Comparison of ENCODE assay signal across 1 cellular context in the genomic region with DNA sequence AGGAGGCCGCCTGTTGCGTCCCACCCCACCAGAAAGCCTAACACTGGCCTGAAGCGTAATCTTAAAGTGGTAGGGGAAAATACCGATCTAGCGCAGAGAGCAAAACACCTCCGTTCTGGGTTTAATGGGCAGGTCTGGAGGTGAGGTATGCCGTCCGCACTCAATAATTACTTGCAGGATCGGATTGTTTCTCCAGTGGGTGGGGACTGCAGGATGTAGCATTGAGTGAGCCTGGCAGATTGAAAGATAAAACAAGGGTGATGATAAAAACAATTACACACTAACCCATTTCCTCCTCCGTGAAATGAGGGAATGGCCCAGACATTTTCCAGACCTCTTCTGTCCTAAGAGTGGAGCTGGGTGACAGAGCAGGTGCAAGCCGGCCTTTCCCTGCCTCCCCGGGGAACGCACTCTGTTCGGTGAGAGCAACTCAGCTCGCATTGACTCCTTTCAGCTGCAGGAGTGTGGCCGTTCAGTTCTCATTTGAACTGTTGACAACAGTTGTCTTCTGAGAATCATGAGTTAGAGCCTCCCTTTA.
A peak's percentile ranks its signal among the peaks of the same experiment; 100 is the strongest.
TF ChIP-seq lines count a peak whose summit lies in the region.

No MANE protein-coding gene starts in this region.

TF ChIP-seq in SK-N-SH, 30 proteins besides CTCF, POLR2A, EP300 and RAD21 (continued from another document):
- no peak for TF ChIP-seq USF2 (IDR thresholded peaks at IDR 0.05; ENCODE audit: borderline replicate concordance, low read depth, low read length)
- no peak for TF ChIP-seq ELF1 (IDR thresholded peaks at IDR 0.05)
- no peak for TF ChIP-seq RFX5 (IDR thresholded peaks at IDR 0.05; ENCODE audit: low read length)
- no peak for TF ChIP-seq PBX3 (IDR thresholded peaks at IDR 0.05)
- peak; percentile 58; the same call in 1 of the 2 replicates for TF ChIP-seq RCOR1 (IDR thresholded peaks at IDR 0.05; ENCODE audit: low read length)
